In the genomic region with DNA sequence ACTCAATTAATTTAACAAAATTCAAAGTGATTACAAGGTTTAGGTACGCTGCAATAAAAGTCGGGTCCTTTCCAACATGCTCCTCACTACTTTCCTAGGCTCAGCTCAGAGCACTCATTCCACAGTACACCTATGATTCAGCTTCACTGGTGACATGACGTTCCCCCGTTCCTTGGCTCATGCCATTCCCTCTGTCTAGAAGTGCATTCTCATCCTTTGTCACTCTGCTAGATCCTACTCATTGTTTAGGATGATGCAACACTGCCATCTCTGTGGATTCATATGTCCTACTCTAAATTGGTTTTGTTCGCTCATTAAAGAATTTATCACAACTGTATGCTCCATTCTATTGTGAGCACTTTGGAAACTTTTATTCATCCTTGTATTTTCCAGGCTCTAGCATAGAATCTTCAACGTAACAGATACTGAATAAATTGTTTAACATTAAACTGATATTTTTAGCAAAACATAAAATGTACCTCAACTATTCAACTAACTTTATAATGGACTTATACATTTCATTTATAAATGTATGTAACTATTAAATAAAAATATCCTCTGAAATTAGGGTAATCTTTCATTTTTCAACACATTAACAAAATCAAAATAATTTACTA, we compare ENCODE assay signal across 1 cellular context.
A peak's percentile ranks its signal among the peaks of the same experiment; 100 is the strongest.
TF ChIP-seq lines count a peak whose summit lies in the region.

No MANE protein-coding gene starts in this region.

TF ChIP-seq in K562, 482 proteins besides CTCF, POLR2A, EP300 and RAD21 (continued from another document and continues in another):
- TF ChIP-seq, protein P1, sequence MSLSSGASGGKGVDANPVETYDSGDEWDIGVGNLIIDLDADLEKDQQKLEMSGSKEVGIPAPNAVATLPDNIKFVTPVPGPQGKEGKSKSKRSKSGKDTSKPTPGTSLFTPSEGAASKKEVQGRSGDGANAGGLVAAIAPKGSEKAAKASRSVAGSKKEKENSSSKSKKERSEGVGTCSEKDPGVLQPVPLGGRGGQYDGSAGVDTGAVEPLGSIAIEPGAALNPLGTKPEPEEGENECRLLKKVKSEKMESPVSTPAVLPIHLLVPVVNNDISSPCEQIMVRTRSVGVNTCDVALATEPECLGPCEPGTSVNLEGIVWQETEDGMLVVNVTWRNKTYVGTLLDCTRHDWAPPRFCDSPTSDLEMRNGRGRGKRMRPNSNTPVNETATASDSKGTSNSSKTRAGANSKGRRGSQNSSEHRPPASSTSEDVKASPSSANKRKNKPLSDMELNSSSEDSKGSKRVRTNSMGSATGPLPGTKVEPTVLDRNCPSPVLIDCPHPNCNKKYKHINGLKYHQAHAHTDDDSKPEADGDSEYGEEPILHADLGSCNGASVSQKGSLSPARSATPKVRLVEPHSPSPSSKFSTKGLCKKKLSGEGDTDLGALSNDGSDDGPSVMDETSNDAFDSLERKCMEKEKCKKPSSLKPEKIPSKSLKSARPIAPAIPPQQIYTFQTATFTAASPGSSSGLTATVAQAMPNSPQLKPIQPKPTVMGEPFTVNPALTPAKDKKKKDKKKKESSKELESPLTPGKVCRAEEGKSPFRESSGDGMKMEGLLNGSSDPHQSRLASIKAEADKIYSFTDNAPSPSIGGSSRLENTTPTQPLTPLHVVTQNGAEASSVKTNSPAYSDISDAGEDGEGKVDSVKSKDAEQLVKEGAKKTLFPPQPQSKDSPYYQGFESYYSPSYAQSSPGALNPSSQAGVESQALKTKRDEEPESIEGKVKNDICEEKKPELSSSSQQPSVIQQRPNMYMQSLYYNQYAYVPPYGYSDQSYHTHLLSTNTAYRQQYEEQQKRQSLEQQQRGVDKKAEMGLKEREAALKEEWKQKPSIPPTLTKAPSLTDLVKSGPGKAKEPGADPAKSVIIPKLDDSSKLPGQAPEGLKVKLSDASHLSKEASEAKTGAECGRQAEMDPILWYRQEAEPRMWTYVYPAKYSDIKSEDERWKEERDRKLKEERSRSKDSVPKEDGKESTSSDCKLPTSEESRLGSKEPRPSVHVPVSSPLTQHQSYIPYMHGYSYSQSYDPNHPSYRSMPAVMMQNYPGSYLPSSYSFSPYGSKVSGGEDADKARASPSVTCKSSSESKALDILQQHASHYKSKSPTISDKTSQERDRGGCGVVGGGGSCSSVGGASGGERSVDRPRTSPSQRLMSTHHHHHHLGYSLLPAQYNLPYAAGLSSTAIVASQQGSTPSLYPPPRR (CRISPR knock-in tag; IDR thresholded peaks at IDR 0.05; ENCODE audit: borderline replicate concordance) = no peak
- TF ChIP-seq, protein P2, sequence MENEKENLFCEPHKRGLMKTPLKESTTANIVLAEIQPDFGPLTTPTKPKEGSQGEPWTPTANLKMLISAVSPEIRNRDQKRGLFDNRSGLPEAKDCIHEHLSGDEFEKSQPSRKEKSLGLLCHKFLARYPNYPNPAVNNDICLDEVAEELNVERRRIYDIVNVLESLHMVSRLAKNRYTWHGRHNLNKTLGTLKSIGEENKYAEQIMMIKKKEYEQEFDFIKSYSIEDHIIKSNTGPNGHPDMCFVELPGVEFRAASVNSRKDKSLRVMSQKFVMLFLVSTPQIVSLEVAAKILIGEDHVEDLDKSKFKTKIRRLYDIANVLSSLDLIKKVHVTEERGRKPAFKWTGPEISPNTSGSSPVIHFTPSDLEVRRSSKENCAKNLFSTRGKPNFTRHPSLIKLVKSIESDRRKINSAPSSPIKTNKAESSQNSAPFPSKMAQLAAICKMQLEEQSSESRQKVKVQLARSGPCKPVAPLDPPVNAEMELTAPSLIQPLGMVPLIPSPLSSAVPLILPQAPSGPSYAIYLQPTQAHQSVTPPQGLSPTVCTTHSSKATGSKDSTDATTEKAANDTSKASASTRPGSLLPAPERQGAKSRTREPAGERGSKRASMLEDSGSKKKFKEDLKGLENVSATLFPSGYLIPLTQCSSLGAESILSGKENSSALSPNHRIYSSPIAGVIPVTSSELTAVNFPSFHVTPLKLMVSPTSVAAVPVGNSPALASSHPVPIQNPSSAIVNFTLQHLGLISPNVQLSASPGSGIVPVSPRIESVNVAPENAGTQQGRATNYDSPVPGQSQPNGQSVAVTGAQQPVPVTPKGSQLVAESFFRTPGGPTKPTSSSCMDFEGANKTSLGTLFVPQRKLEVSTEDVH (IDR thresholded peaks at IDR 0.05; ENCODE audit: low read depth, partially characterized antibody) = no peak
- TF ChIP-seq STAT5B (CRISPR knock-in tag; IDR thresholded peaks at IDR 0.05) (no peak), ATF1 (CRISPR knock-in tag; IDR thresholded peaks at IDR 0.05) (no peak), ATF1 (tag; IDR thresholded peaks at IDR 0.05) (peak; percentile 80), PYGO2 (tag; IDR thresholded peaks at IDR 0.05) (no peak), ZNF583 (CRISPR knock-in tag; IDR thresholded peaks at IDR 0.05) (no peak), CCNT2 (IDR thresholded peaks at IDR 0.05; ENCODE audit: borderline replicate concordance, extremely low read depth, insufficient read length, low read depth, low read length) (no peak), ZNF785 (CRISPR knock-in tag; IDR thresholded peaks at IDR 0.05) (no peak), DMBX1 (CRISPR knock-in tag; IDR thresholded peaks at IDR 0.05; ENCODE audit: borderline replicate concordance) (peak; percentile 82; the same call in 1 of the 2 replicates), ARNT (IDR thresholded peaks at IDR 0.05) (no peak; a peak in 1 of 4 replicates), ZNF165 (CRISPR knock-in tag; IDR thresholded peaks at IDR 0.05; ENCODE audit: borderline replicate concordance) (no peak), JUNB (CRISPR knock-in tag; conservative IDR thresholded peaks at IDR 0.05) (peak; percentile 52; the same call in 1 of the 2 replicates), ARHGAP35 (IDR thresholded peaks at IDR 0.05; ENCODE audit: partially characterized antibody) (no peak), RBM17 (IDR thresholded peaks at IDR 0.05; ENCODE audit: borderline replicate concordance, low read depth, low read length) (no peak), MCM5 (IDR thresholded peaks at IDR 0.05; ENCODE audit: low read depth) (no peak), ILF3 (IDR thresholded peaks at IDR 0.05; ENCODE audit: borderline replicate concordance) (no peak), ZNF316 (IDR thresholded peaks at IDR 0.05) (peak; percentile 96), FOXJ2 (tag; IDR thresholded peaks at IDR 0.05) (no peak; the same call in 1 of the 2 replicates), FOXP1 (CRISPR knock-in tag; IDR thresholded peaks at IDR 0.05) (no peak), CAMTA2 (CRISPR knock-in tag; conservative IDR thresholded peaks at IDR 0.05) (no peak), RBM34 (IDR thresholded peaks at IDR 0.05; ENCODE audit: borderline replicate concordance, insufficient read depth, low read length) (no peak), MYC (IDR thresholded peaks at IDR 0.05; ENCODE audit: low read depth, low read length) (peak; percentile 61), MYC (CRISPR knock-in tag; IDR thresholded peaks at IDR 0.05; ENCODE audit: borderline replicate concordance, low read depth) (no peak), XRCC4 (IDR thresholded peaks at IDR 0.05; ENCODE audit: extremely low read depth, insufficient read depth, insufficient read length) (no peak), ESRRA (IDR thresholded peaks at IDR 0.05; ENCODE audit: borderline replicate concordance, low read depth) (no peak)
- TF ChIP-seq, protein P3, sequence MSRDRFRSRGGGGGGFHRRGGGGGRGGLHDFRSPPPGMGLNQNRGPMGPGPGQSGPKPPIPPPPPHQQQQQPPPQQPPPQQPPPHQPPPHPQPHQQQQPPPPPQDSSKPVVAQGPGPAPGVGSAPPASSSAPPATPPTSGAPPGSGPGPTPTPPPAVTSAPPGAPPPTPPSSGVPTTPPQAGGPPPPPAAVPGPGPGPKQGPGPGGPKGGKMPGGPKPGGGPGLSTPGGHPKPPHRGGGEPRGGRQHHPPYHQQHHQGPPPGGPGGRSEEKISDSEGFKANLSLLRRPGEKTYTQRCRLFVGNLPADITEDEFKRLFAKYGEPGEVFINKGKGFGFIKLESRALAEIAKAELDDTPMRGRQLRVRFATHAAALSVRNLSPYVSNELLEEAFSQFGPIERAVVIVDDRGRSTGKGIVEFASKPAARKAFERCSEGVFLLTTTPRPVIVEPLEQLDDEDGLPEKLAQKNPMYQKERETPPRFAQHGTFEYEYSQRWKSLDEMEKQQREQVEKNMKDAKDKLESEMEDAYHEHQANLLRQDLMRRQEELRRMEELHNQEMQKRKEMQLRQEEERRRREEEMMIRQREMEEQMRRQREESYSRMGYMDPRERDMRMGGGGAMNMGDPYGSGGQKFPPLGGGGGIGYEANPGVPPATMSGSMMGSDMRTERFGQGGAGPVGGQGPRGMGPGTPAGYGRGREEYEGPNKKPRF (IDR thresholded peaks at IDR 0.05; ENCODE audit: low read depth, low read length) = no peak
- TF ChIP-seq, protein P4, sequence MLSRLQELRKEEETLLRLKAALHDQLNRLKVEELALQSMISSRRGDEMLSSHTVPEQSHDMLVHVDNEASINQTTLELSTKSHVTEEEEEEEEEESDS (CRISPR knock-in tag; IDR thresholded peaks at IDR 0.05) = no peak
- TF ChIP-seq, protein P5, sequence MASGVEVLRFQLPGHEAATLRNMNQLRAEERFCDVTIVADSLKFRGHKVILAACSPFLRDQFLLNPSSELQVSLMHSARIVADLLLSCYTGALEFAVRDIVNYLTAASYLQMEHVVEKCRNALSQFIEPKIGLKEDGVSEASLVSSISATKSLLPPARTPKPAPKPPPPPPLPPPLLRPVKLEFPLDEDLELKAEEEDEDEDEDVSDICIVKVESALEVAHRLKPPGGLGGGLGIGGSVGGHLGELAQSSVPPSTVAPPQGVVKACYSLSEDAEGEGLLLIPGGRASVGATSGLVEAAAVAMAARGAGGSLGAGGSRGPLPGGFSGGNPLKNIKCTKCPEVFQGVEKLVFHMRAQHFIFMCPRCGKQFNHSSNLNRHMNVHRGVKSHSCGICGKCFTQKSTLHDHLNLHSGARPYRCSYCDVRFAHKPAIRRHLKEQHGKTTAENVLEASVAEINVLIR (CRISPR knock-in tag; IDR thresholded peaks at IDR 0.05) = 0 out of 2 replicates have a peak, but pooled peaks have one; percentile 23
- TF ChIP-seq, protein P6, sequence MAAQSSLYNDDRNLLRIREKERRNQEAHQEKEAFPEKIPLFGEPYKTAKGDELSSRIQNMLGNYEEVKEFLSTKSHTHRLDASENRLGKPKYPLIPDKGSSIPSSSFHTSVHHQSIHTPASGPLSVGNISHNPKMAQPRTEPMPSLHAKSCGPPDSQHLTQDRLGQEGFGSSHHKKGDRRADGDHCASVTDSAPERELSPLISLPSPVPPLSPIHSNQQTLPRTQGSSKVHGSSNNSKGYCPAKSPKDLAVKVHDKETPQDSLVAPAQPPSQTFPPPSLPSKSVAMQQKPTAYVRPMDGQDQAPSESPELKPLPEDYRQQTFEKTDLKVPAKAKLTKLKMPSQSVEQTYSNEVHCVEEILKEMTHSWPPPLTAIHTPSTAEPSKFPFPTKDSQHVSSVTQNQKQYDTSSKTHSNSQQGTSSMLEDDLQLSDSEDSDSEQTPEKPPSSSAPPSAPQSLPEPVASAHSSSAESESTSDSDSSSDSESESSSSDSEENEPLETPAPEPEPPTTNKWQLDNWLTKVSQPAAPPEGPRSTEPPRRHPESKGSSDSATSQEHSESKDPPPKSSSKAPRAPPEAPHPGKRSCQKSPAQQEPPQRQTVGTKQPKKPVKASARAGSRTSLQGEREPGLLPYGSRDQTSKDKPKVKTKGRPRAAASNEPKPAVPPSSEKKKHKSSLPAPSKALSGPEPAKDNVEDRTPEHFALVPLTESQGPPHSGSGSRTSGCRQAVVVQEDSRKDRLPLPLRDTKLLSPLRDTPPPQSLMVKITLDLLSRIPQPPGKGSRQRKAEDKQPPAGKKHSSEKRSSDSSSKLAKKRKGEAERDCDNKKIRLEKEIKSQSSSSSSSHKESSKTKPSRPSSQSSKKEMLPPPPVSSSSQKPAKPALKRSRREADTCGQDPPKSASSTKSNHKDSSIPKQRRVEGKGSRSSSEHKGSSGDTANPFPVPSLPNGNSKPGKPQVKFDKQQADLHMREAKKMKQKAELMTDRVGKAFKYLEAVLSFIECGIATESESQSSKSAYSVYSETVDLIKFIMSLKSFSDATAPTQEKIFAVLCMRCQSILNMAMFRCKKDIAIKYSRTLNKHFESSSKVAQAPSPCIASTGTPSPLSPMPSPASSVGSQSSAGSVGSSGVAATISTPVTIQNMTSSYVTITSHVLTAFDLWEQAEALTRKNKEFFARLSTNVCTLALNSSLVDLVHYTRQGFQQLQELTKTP (IDR thresholded peaks at IDR 0.05; ENCODE audit: low read depth in 1 of 2, partially characterized antibody in 2 of 2) = peak in 1 of 2 experiments; percentile 45
- TF ChIP-seq, protein P7, sequence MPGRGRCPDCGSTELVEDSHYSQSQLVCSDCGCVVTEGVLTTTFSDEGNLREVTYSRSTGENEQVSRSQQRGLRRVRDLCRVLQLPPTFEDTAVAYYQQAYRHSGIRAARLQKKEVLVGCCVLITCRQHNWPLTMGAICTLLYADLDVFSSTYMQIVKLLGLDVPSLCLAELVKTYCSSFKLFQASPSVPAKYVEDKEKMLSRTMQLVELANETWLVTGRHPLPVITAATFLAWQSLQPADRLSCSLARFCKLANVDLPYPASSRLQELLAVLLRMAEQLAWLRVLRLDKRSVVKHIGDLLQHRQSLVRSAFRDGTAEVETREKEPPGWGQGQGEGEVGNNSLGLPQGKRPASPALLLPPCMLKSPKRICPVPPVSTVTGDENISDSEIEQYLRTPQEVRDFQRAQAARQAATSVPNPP (IDR thresholded peaks at IDR 0.05; ENCODE audit: borderline replicate concordance, insufficient read depth, insufficient read length) = no peak
- TF ChIP-seq, protein P8, sequence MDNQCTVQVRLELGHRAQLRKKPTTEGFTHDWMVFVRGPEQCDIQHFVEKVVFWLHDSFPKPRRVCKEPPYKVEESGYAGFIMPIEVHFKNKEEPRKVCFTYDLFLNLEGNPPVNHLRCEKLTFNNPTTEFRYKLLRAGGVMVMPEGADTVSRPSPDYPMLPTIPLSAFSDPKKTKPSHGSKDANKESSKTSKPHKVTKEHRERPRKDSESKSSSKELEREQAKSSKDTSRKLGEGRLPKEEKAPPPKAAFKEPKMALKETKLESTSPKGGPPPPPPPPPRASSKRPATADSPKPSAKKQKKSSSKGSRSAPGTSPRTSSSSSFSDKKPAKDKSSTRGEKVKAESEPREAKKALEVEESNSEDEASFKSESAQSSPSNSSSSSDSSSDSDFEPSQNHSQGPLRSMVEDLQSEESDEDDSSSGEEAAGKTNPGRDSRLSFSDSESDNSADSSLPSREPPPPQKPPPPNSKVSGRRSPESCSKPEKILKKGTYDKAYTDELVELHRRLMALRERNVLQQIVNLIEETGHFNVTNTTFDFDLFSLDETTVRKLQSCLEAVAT (IDR thresholded peaks at IDR 0.05) = peak in 1 of 2 experiments; percentile 85; a peak in 2 of 4 replicates
- TF ChIP-seq, protein P9, sequence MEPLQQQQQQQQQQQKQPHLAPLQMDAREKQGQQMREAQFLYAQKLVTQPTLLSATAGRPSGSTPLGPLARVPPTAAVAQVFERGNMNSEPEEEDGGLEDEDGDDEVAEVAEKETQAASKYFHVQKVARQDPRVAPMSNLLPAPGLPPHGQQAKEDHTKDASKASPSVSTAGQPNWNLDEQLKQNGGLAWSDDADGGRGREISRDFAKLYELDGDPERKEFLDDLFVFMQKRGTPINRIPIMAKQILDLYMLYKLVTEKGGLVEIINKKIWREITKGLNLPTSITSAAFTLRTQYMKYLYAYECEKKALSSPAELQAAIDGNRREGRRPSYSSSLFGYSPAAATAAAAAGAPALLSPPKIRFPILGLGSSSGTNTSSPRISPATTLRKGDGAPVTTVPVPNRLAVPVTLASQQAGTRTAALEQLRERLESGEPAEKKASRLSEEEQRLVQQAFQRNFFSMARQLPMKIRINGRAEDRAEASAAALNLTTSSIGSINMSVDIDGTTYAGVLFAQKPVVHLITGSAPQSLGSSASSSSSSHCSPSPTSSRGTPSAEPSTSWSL (CRISPR knock-in tag; IDR thresholded peaks at IDR 0.05; ENCODE audit: borderline replicate concordance) = no peak
- TF ChIP-seq, protein P10, sequence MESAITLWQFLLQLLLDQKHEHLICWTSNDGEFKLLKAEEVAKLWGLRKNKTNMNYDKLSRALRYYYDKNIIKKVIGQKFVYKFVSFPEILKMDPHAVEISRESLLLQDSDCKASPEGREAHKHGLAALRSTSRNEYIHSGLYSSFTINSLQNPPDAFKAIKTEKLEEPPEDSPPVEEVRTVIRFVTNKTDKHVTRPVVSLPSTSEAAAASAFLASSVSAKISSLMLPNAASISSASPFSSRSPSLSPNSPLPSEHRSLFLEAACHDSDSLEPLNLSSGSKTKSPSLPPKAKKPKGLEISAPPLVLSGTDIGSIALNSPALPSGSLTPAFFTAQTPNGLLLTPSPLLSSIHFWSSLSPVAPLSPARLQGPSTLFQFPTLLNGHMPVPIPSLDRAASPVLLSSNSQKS (CRISPR knock-in tag; IDR thresholded peaks at IDR 0.05) = no peak
